In the genomic region with DNA sequence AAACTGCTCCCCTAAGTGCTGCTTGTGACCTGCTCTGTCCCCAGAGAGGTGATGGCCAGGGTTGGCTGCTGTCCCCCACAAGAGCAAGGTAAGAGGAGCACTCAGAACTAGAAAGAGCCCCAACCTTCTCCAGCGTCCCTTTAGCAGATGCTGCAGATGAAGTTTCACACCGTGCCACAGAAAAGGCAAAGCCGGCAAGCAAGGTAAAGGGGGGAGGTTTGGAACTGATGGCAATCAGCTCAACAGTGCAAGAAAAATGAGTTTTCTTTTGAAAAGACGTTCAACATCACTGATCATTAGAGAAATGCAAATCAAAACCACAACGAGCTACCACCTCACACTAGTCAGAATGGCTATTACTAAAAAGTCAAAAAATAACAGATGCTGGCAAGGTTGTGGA, we compare ENCODE assay signal across 7 cellular contexts.
ATAC-seq and TF ChIP-seq lines count a peak whose summit lies in the region.
"Not testable (repeated sequence)": the region's sequence is repeated elsewhere in the genome, so short reads cannot be mapped to it uniquely, and the experiment has no call there.

No MANE protein-coding gene starts in this region.

- not testable (repeated sequence) for TF ChIP-seq POLR2A in GM18505 (IDR thresholded peaks at IDR 0.05; ENCODE audit: borderline replicate concordance, extremely low read depth, insufficient read depth, insufficient read length)

- ATAC-seq in GM18505 (IDR thresholded peaks at IDR 0.05; ENCODE audit: unreplicated experiment): peak; percentile 91
- ATAC-seq in GM18909 (IDR thresholded peaks at IDR 0.05; ENCODE audit: poor library complexity, unreplicated experiment): peak; percentile 92
- peak; percentile 79 for ATAC-seq in GM19463 (IDR thresholded peaks at IDR 0.05; ENCODE audit: unreplicated experiment)
- ATAC-seq in GM21737 (IDR thresholded peaks at IDR 0.05; ENCODE audit: unreplicated experiment): peak; percentile 94
- peak; percentile 65 for ATAC-seq in HG02884 (IDR thresholded peaks at IDR 0.05; ENCODE audit: unreplicated experiment)
- peak; percentile 88 for ATAC-seq in HG03135 (IDR thresholded peaks at IDR 0.05; ENCODE audit: unreplicated experiment)
- ATAC-seq in HG03565 (IDR thresholded peaks at IDR 0.05; ENCODE audit: unreplicated experiment): peak; percentile 77

Comparison
In these comparisons a context has a peak if more than half of its experiments do, and no peak if none do; other contexts are left out.
1. Peak in every context shown above with its lines: ATAC-seq.